Comparison of ENCODE assay signal across 8 cellular contexts in genomic region chr1:240189386-240189989, GRCh38.
A peak's percentile ranks its signal among the peaks of the same experiment; 100 is the strongest.
DNase-seq lines count a peak whose midpoint lies in the region; ATAC-seq and TF ChIP-seq lines count a peak whose summit lies in the region.

No MANE protein-coding gene starts in this region.

- intact Hi-C loops in gastrocnemius medialis (cut with DNase I; ENCODE audit: low total_unique reads) = no loop called here

- H3K36me3 Mint-ChIP-seq in osteocyte (ENCODE audit: unreplicated experiment) = no peaks in the 10 kb centered on the region

- TF ChIP-seq POLR2A in gastrocnemius medialis (IDR thresholded peaks at IDR 0.05) = no peak

- no peak overlapping the region for H3K27ac Mint-ChIP-seq in osteocyte (ENCODE audit: unreplicated experiment)

- H3K27me3 ChIP-seq in RWPE2 (ENCODE audit: insufficient read depth, poor library complexity, severe bottlenecking) (no peaks in the 10 kb centered on the region), gastrocnemius medialis (peaks cover 0 to 3% (median 0%) of the 10 kb centered on the region in 3 donors)

- H3K4me1 ChIP-seq in RWPE2 (ENCODE audit: insufficient read depth, poor library complexity, severe bottlenecking) (no peaks in the 10 kb centered on the region), gastrocnemius medialis (no peaks in the 10 kb centered on the region)

- no peak overlapping the region for H3K27ac ChIP-seq in RWPE2 (ENCODE audit: poor library complexity, severe bottlenecking)
- no peak overlapping the region for H3K27ac ChIP-seq in gastrocnemius medialis

- H3K4me3 ChIP-seq in RWPE2 (ENCODE audit: severe bottlenecking) (no peak overlapping the region), gastrocnemius medialis (no peak overlapping the region)

- peaks cover 13% of the 10 kb centered on the region for H3K4me1 Mint-ChIP-seq in osteocyte (ENCODE audit: unreplicated experiment)

- H3K4me3 Mint-ChIP-seq in osteocyte (ENCODE audit: unreplicated experiment) = no peak overlapping the region

- H3K36me3 ChIP-seq in RWPE2 (ENCODE audit: low read depth) = no peaks in the 10 kb centered on the region
- no peaks in the 10 kb centered on the region for H3K36me3 ChIP-seq in gastrocnemius medialis

- peak; percentile 68 for ATAC-seq in GM19463 (IDR thresholded peaks at IDR 0.05; ENCODE audit: unreplicated experiment)
- ATAC-seq in RWPE2 (ENCODE audit: low read depth) = no peak
- no peak for ATAC-seq in gastrocnemius medialis

- no peaks in the 10 kb centered on the region for H3K9me3 Mint-ChIP-seq in osteocyte (ENCODE audit: unreplicated experiment)

- peak; percentile 21 for DNase-seq in NOMO-1 treated with DMSO at 0.1 percent for 48 hours (lab: John Stamatoyannopoulos, UW; ENCODE audit: unreplicated experiment)
- DNase-seq in NOMO-1 treated with dmso at 0.1 percent for 144 hours (lab: John Stamatoyannopoulos, UW; ENCODE audit: unreplicated experiment) = no peak
- DNase-seq in HuH-7.5 (ENCODE audit: low spot score) = peak; percentile 19
- no peak for DNase-seq in RWPE2 (ENCODE audit: low spot score)
- DNase-seq in epidermal melanocyte (ENCODE audit: insufficient read length, low spot score) = peak; percentile 19
- DNase-seq in osteocyte (ENCODE audit: extremely low spot score, unreplicated experiment) = no peak
- no peak for DNase-seq in gastrocnemius medialis

- no peaks in the 10 kb centered on the region for H3K27me3 Mint-ChIP-seq in osteocyte (ENCODE audit: unreplicated experiment)

- TF ChIP-seq CTCF in RWPE2 (IDR thresholded peaks at IDR 0.05; ENCODE audit: poor library complexity, severe bottlenecking) (peak; percentile 62), osteocyte (IDR thresholded peaks at IDR 0.05) (peak; percentile 86), gastrocnemius medialis (IDR thresholded peaks at IDR 0.05 in 4 of 5, conservative IDR thresholded peaks at IDR 0.05 in 1 of 5) (peak in 2 of 5 experiments; percentile 21 to 47)

- H3K9me3 ChIP-seq in RWPE2 (ENCODE audit: severe bottlenecking) (no peaks in the 10 kb centered on the region), gastrocnemius medialis (no peaks in the 10 kb centered on the region)

- in situ Hi-C loops in gastrocnemius medialis (cut with MboI; ENCODE audit: low sequenced_read_pairs in 4 of 4) = loop anchor here in 1 of 4 donors (25.0 kb wide), 1 partner anchor 498 kb away; no protein-coding TSS in a partner anchor

Comparison
In these comparisons a context has a peak if more than half of its experiments do, and no peak if none do; other contexts are left out.
1. DNase-seq: peak in NOMO-1 treated with DMSO at 0.1 percent for 48 hours (single experiment), HuH-7.5 (single experiment) and epidermal melanocyte (single experiment); none in NOMO-1 treated with dmso at 0.1 percent for 144 hours (single experiment), RWPE2 (single experiment), osteocyte (single experiment) and gastrocnemius medialis (0 of 2).